ENCODE assay signal across 19 cellular contexts in genomic region chr15:64191971-64192830, GRCh38. TPM values are rescaled to one million over a fixed set of nuclear protein-coding genes. Genes with fewer than 3 reads are reported as not detected.
A peak's percentile ranks its signal among the peaks of the same experiment; 100 is the strongest.
DNase-seq lines count a peak whose midpoint lies in the region; ATAC-seq, FAIRE-seq and TF ChIP-seq lines count a peak whose summit lies in the region.
"Had no signal": no experiment of that assay in that cellular context is flagged by ENCODE, and none has a peak within 500 bp of the region (broad histone marks: within the 10 kb centered on the region; RNA-seq: fewer than 3 reads in every experiment).

No MANE protein-coding gene starts in this region.

- 97% methylated on average over 5 of the region's 5 CpGs for WGBS in HepG2 (ENCODE audit: low lambda C conversion rate)
- WGBS in right lobe of liver (ENCODE audit: insufficient coverage, low coverage, low lambda C conversion rate, missing lambda C conversion rate), result 92% methylated on average over 3 of the region's 5 CpGs
- WGBS in H1 (ENCODE audit: extremely low coverage in 1 of 2, insufficient coverage in 1 of 2, insufficient read length in 1 of 2, insufficient replicate concordance in 2 of 2, low coverage in 1 of 2, low lambda C conversion rate in 2 of 2, missing lambda C conversion rate in 1 of 2), 2 experiments, result 84% methylated on average over 5 of the region's 5 CpGs; no CpG with 5 or more reads in 1 of the 2 experiments

- no peak overlapping the region for H3K9ac ChIP-seq in HepG2 (ENCODE audit: insufficient read depth, low read depth, low read length)
- H3K9ac ChIP-seq in H1 (replicated peaks in 1 of 4; ENCODE audit: extremely low read depth in 1 of 4, low read depth in 3 of 4, low read length in 3 of 4), result no peak overlapping the region

- BruUV-seq in HepG2 (replicated peaks; lab: Mats Ljungman, UMichigan), result no TSS peak

- H3K14ac ChIP-seq in H1 (ENCODE audit: insufficient read length), result no peak overlapping the region

- no peak overlapping the region for H2BK5ac ChIP-seq in H1 (ENCODE audit: low read depth, low read length)

- H3K4me1 ChIP-seq in HepG2 (ENCODE audit: insufficient read depth, low read length) (no peaks in the 10 kb centered on the region), right lobe of liver (no peaks in the 10 kb centered on the region), H1 (replicated peaks in 1 of 4; ENCODE audit: control insufficient read depth in 3 of 4, insufficient read depth in 4 of 4, low read length in 3 of 4) (no peaks in the 10 kb centered on the region)
- H3K4me1 ChIP-seq: Caco-2 had no signal

- TF ChIP-seq POLR2A in HepG2 (IDR thresholded peaks at IDR 0.05; ENCODE audit: insufficient read depth in 1 of 2, low read depth in 2 of 2, low read length in 2 of 2), result no peak
- no peak for TF ChIP-seq POLR2A in right lobe of liver (IDR thresholded peaks at IDR 0.05)
- TF ChIP-seq POLR2A in H1 (IDR thresholded peaks at IDR 0.05; ENCODE audit: control extremely low read depth in 1 of 2, low read depth in 2 of 2, low read length in 2 of 2), result no peak

- POLR2A ChIA-PET in HepG2 (lab: Yijun Ruan, JAX) (no interaction called here), H1 (lab: Charles Lee; ENCODE audit: partially characterized antibody) (interaction anchor here (0.9 kb wide), 1 partner anchor 29 kb away, joined by 3 read pairs; no protein-coding TSS in a partner anchor)

- no peak overlapping the region for H3K4ac ChIP-seq in H1 (replicated peaks; ENCODE audit: insufficient read length, low read depth, low read length)

- no peaks in the 10 kb centered on the region for H3K23me2 ChIP-seq in H1 (ENCODE audit: low read depth, low read length)

- H2AFZ ChIP-seq in HepG2 (ENCODE audit: low read length) (no peak overlapping the region), H1 (ENCODE audit: low read length) (no peak overlapping the region)

- no peak overlapping the region for H3K56ac ChIP-seq in H1 (replicated peaks; ENCODE audit: insufficient read length, low read depth, low read length)

- no peak overlapping the region for H3K18ac ChIP-seq in H1 (ENCODE audit: extremely low read depth, low read length)

- no peaks in the 10 kb centered on the region for H3K79me2 ChIP-seq in HepG2 (ENCODE audit: insufficient read depth, low read length)
- H3K79me2 ChIP-seq in H1 (ENCODE audit: control insufficient read depth in 1 of 2, insufficient read depth in 2 of 2, low read length in 2 of 2), result no peaks in the 10 kb centered on the region

- no peak overlapping the region for H4K91ac ChIP-seq in H1 (replicated peaks; ENCODE audit: insufficient read length, low read length)

- H2AK5ac ChIP-seq in H1 (ENCODE audit: low read depth, low read length), result no peak overlapping the region

- H4K20me1 ChIP-seq in HepG2 (ENCODE audit: insufficient read depth, low read length), result no peaks in the 10 kb centered on the region
- no peaks in the 10 kb centered on the region for H4K20me1 ChIP-seq in H1 (replicated peaks in 1 of 2; ENCODE audit: control insufficient read depth in 1 of 2, insufficient read depth in 2 of 2, low read length in 2 of 2)

- H3K23ac ChIP-seq in H1 (ENCODE audit: insufficient read length), result no peak overlapping the region

- TF ChIP-seq CTCF in HepG2 (CRISPR knock-in tag; IDR thresholded peaks at IDR 0.05) (no peak), right lobe of liver (IDR thresholded peaks at IDR 0.05) (no peak), H1 (IDR thresholded peaks at IDR 0.05; ENCODE audit: control extremely low read depth in 1 of 3, insufficient read depth in 1 of 3, low read depth in 1 of 3, low read length in 3 of 3) (no peak)

- no peaks in the 10 kb centered on the region for H3K9me3 ChIP-seq in HepG2 (ENCODE audit: low read length)
- H3K9me3 ChIP-seq in right lobe of liver, result no peaks in the 10 kb centered on the region
- no peaks in the 10 kb centered on the region for H3K9me3 ChIP-seq in H1 (ENCODE audit: insufficient read depth in 2 of 2, low read depth in 1 of 2, low read length in 1 of 2)
- H3K9me3 ChIP-seq: Caco-2, MG63 had no signal

- no peak overlapping the region for H3K27ac ChIP-seq in HepG2 (ENCODE audit: extremely low read length, insufficient read depth, low read length)
- no peak overlapping the region for H3K27ac ChIP-seq in right lobe of liver
- no peak overlapping the region for H3K27ac ChIP-seq in H1 (ENCODE audit: low read depth, low read length)

- H3K79me1 ChIP-seq in H1 (ENCODE audit: low read depth, low read length), result no peaks in the 10 kb centered on the region

- H3K4me2 ChIP-seq in HepG2 (ENCODE audit: low read depth, low read length) (no peak overlapping the region), H1 (ENCODE audit: insufficient read depth in 1 of 2, low read depth in 2 of 2, low read length in 2 of 2) (no peak overlapping the region)

- H3K36me3 ChIP-seq in HepG2 (replicated peaks in 1 of 2; ENCODE audit: control insufficient read depth in 1 of 2, insufficient read depth in 2 of 2, low read length in 2 of 2) (peaks cover 1 to 8% of the 10 kb centered on the region in 2 experiments; a peak in 4 of 5 replicates), right lobe of liver (peaks cover 0 to 2% (median 0%) of the 10 kb centered on the region in 4 donors), H1 (ENCODE audit: control insufficient read depth in 2 of 4, insufficient read depth in 4 of 4, low read length in 3 of 4) (no peaks in the 10 kb centered on the region)

- ATAC-seq in HepG2 (no peak), right lobe of liver (no peak), GM21447 (IDR thresholded peaks at IDR 0.05; ENCODE audit: unreplicated experiment) (no peak), GM19467 (IDR thresholded peaks at IDR 0.05; ENCODE audit: unreplicated experiment) (no peak), GM21723 (IDR thresholded peaks at IDR 0.05; ENCODE audit: unreplicated experiment) (no peak)
- ATAC-seq: HCT116 had no signal

- intact Hi-C loops in HepG2 (cut with micrococcal nuclease; ENCODE audit: unreplicated experiment), result no loop called here
- intact Hi-C loops in right lobe of liver (cut with DNase I), result no loop called here

- H2BK120ac ChIP-seq in H1 (replicated peaks; ENCODE audit: low read depth, low read length), result no peak overlapping the region

- no peak overlapping the region for H3K4me3 ChIP-seq in HepG2 (replicated peaks in 1 of 3; ENCODE audit: insufficient read depth in 1 of 3, low read depth in 2 of 3, low read length in 3 of 3)
- no peak overlapping the region for H3K4me3 ChIP-seq in right lobe of liver
- H3K4me3 ChIP-seq in H1 (ENCODE audit: extremely low read depth in 1 of 4, insufficient read depth in 2 of 4, low read depth in 3 of 4, low read length in 4 of 4), result no peak overlapping the region
- H3K4me3 ChIP-seq: MG63 had no signal

- TF ChIP-seq EP300 in HepG2 (IDR thresholded peaks at IDR 0.05; ENCODE audit: low read depth in 2 of 2, low read length in 2 of 2) (no peak), HepG2 (CRISPR knock-in tag; IDR thresholded peaks at IDR 0.05; ENCODE audit: borderline replicate concordance) (no peak), H1 (IDR thresholded peaks at IDR 0.05; ENCODE audit: borderline replicate concordance in 1 of 2, low read depth in 2 of 2, low read length in 2 of 2) (no peak)

- no peak for TF ChIP-seq RAD21 in HepG2 (CRISPR knock-in tag; IDR thresholded peaks at IDR 0.05)
- TF ChIP-seq RAD21 in H1 (IDR thresholded peaks at IDR 0.05 in 1 of 2, conservative IDR thresholded peaks at IDR 0.05 in 1 of 2; ENCODE audit: low read depth in 2 of 2, low read length in 2 of 2), result no peak

- H4K8ac ChIP-seq in H1 (ENCODE audit: extremely low read depth, insufficient read depth, low read length), result no peak overlapping the region

- in situ Hi-C loops in HepG2 (cut with HindIII; ENCODE audit: extremely low pct_ligation_motif_present, low pct_unique_long_range_greater_than_20kb), result no loop called here

- DNase-seq in HepG2 (ENCODE audit: low spot score), result no peak
- DNase-seq in right lobe of liver, result no peak
- peak; percentile 88 for DNase-seq in NCI-H524 treated with DMSO at 0.1 percent for 48 hours (lab: John Stamatoyannopoulos, UW)
- DNase-seq in H1 (ENCODE audit: low read depth in 1 of 2, low spot score in 2 of 2), result no peak
- DNase-seq in T-helper 2 cell, result no peak
- DNase-seq: Caco-2, DMS53, KG1, MG63, NCI-H1105 treated with DMSO at 0.1 percent for 48 hours, NCI-H2029, SHP77 had no signal

- no peak overlapping the region for H4K5ac ChIP-seq in H1 (ENCODE audit: insufficient read length, low read depth, low read length)

- CTCF ChIA-PET in HepG2 (lab: Yijun Ruan, JAX; ENCODE audit: low intra/inter-chr PET ratio, low total read pairs) (no interaction called here), H1 (lab: Charles Lee; ENCODE audit: partially characterized antibody) (interaction anchor here (1.2 to 2.0 kb wide), 2 partner anchors 14 to 39 kb away, joined by 6 read pairs; no protein-coding TSS in a partner anchor)

- no peak overlapping the region for H2BK12ac ChIP-seq in H1 (ENCODE audit: low read depth, low read length)

- H2BK20ac ChIP-seq in H1 (ENCODE audit: low read length), result no peak overlapping the region

- no peak overlapping the region for H2BK15ac ChIP-seq in H1 (ENCODE audit: low read length)

- FAIRE-seq in HepG2 (lab: Jason Lieb, UNC) (no peak), H1 (lab: Jason Lieb, UNC) (no peak)
- FAIRE-seq: A204.1, HTR-8/SVneo, RCC 7860 had no signal

- H3K27me3 ChIP-seq in HepG2 (ENCODE audit: control insufficient read depth in 1 of 2, insufficient read depth in 2 of 2, low read length in 2 of 2), result no peaks in the 10 kb centered on the region
- H3K27me3 ChIP-seq in right lobe of liver, result no peaks in the 10 kb centered on the region
- no peaks in the 10 kb centered on the region for H3K27me3 ChIP-seq in H1 (replicated peaks in 1 of 4; ENCODE audit: control insufficient read depth in 3 of 4, extremely low read depth in 1 of 4, insufficient read depth in 3 of 4, low read length in 3 of 4)
- H3K27me3 ChIP-seq: MG63 had no signal

RNA-seq across cellular contexts. Expression of gene PPIB, which starts 29.4 kb away (rescaled TPM):
- total RNA-seq in HepG2 (2016; rRNA removed; fragmentation: Illumina TruSeq; extraction: Trizol) (476 and 882 TPM in 2 replicates), right lobe of liver (100 to 1,000 TPM; 276 to 535 (median 474) TPM)
- total RNA-seq in HepG2 (2016; cell fraction: cytosol; rRNA removed; fragmentation: Illumina TruSeq; extraction: Trizol; ENCODE audit: low read depth), result 310 and 329 TPM in 2 replicates
- total RNA-seq in HepG2 (2016; cell fraction: insoluble cytoplasmic fraction; rRNA removed; fragmentation: Illumina TruSeq; extraction: Trizol), result 469 and 893 TPM in 2 replicates
- 263 and 284 TPM in 2 replicates for total RNA-seq in HepG2 (2016; cell fraction: membrane; rRNA removed; fragmentation: Illumina TruSeq; extraction: Trizol)
- total RNA-seq in HepG2 (2016; cell fraction: nucleus; rRNA removed; fragmentation: Illumina TruSeq; extraction: Trizol), result 653 and 716 TPM in 2 replicates
- polyA plus RNA-seq in HepG2 (2011; rRNA removed) (720 and 780 TPM in 2 replicates), H1 (2011; rRNA removed) (513 and 579 TPM in 2 replicates)
- 860 and 980 TPM in 2 replicates for polyA plus RNA-seq in HepG2 (2011; cell fraction: cytosol; rRNA removed)
- polyA plus RNA-seq in HepG2 (2011; cell fraction: nucleus; rRNA removed), result 242 and 249 TPM in 2 replicates
- 536 and 675 TPM in 2 replicates for polyA plus RNA-seq in HepG2 (2012)
- 356 and 376 TPM in 2 replicates for polyA plus RNA-seq in HepG2 (2016; cell fraction: cytosol; fragmentation: Illumina TruSeq; extraction: Trizol; ENCODE audit: low read depth)
- 548 and 588 TPM in 2 replicates for polyA plus RNA-seq in HepG2 (2016; cell fraction: insoluble cytoplasmic fraction; fragmentation: Illumina TruSeq; extraction: Trizol; ENCODE audit: low read depth)
- 269 and 288 TPM in 2 replicates for polyA plus RNA-seq in HepG2 (2016; cell fraction: membrane; fragmentation: Illumina TruSeq; extraction: Trizol; ENCODE audit: low read depth)
- 1,346 and 1,446 TPM in 2 replicates for polyA plus RNA-seq in HepG2 (2016; cell fraction: nucleus; fragmentation: Illumina TruSeq; extraction: Trizol; ENCODE audit: insufficient read depth, low read depth)
- polyA minus RNA-seq in HepG2 (2011; rRNA and poly(A)+ RNA removed; ENCODE audit: low replicate concordance), result 378 and 425 TPM in 2 replicates
- 221 and 246 TPM in 2 replicates for polyA minus RNA-seq in HepG2 (2011; cell fraction: cytosol; rRNA and poly(A)+ RNA removed)
- 88.7 and 104 TPM in 2 replicates for polyA minus RNA-seq in HepG2 (2011; cell fraction: nucleus; rRNA and poly(A)+ RNA removed)
- 558 and 571 TPM in 2 replicates for total RNA-seq in H1 (2021; fragmentation: NEBNext Ultra II Directional; extraction: Animal tissue kit (Norgen Biotek cat#: 25700))
- polyA plus RNA-seq in H1 (2011; cell fraction: cytosol; rRNA removed), result 573 TPM
- 317 TPM for polyA plus RNA-seq in H1 (2011; cell fraction: nucleus; rRNA removed)
- 555 to 692 TPM (median 653 TPM) in 4 replicates for polyA plus RNA-seq in H1 (2012, experiment 1 of 2)
- polyA plus RNA-seq in H1 (2012, experiment 2 of 2), result 698 TPM
- polyA plus RNA-seq in H1 (2013, experiment 1 of 2), result 916 TPM
- 1,215 TPM for polyA plus RNA-seq in H1 (2013, experiment 2 of 2)
- 171 and 182 TPM in 2 replicates for polyA minus RNA-seq in H1 (2011; rRNA and poly(A)+ RNA removed)
- polyA minus RNA-seq in H1 (2011; cell fraction: cytosol; rRNA and poly(A)+ RNA removed), result 175 TPM
- 87.3 TPM for polyA minus RNA-seq in H1 (2011; cell fraction: nucleus; rRNA and poly(A)+ RNA removed)

RNA-seq across cellular contexts. Expression of gene SNX22, which starts 40.7 kb away (rescaled TPM):
- total RNA-seq in HepG2 (2016; rRNA removed; fragmentation: Illumina TruSeq; extraction: Trizol) (3.1 and 5.5 TPM in 2 replicates), right lobe of liver (1 to 10 TPM in 5 of 6 experiments, under 1 TPM in 1; 0.43 to 4.2 (median 1.6) TPM)
- 1.2 TPM in 2 replicates for total RNA-seq in HepG2 (2016; cell fraction: cytosol; rRNA removed; fragmentation: Illumina TruSeq; extraction: Trizol; ENCODE audit: low read depth)
- 3.8 and 4.8 TPM in 2 replicates for total RNA-seq in HepG2 (2016; cell fraction: insoluble cytoplasmic fraction; rRNA removed; fragmentation: Illumina TruSeq; extraction: Trizol)
- total RNA-seq in HepG2 (2016; cell fraction: membrane; rRNA removed; fragmentation: Illumina TruSeq; extraction: Trizol), result 1.7 and 2.0 TPM in 2 replicates
- total RNA-seq in HepG2 (2016; cell fraction: nucleus; rRNA removed; fragmentation: Illumina TruSeq; extraction: Trizol), result 5.3 and 5.7 TPM in 2 replicates
- polyA plus RNA-seq in HepG2 (2011; rRNA removed) (2.3 and 2.4 TPM in 2 replicates), H1 (2011; rRNA removed) (4.9 and 7.5 TPM in 2 replicates)
- 1.00 and 1.3 TPM in 2 replicates for polyA plus RNA-seq in HepG2 (2011; cell fraction: cytosol; rRNA removed)
- 10.3 and 12.4 TPM in 2 replicates for polyA plus RNA-seq in HepG2 (2011; cell fraction: nucleus; rRNA removed)
- 2.3 and 2.6 TPM in 2 replicates for polyA plus RNA-seq in HepG2 (2012)
- polyA plus RNA-seq in HepG2 (2016; cell fraction: cytosol; fragmentation: Illumina TruSeq; extraction: Trizol; ENCODE audit: low read depth), result 1.4 TPM in 2 replicates
- 3.3 and 4.2 TPM in 2 replicates for polyA plus RNA-seq in HepG2 (2016; cell fraction: insoluble cytoplasmic fraction; fragmentation: Illumina TruSeq; extraction: Trizol; ENCODE audit: low read depth)
- polyA plus RNA-seq in HepG2 (2016; cell fraction: membrane; fragmentation: Illumina TruSeq; extraction: Trizol; ENCODE audit: low read depth), result 1.9 and 2.2 TPM in 2 replicates
- 11.9 and 12.0 TPM in 2 replicates for polyA plus RNA-seq in HepG2 (2016; cell fraction: nucleus; fragmentation: Illumina TruSeq; extraction: Trizol; ENCODE audit: insufficient read depth, low read depth)
- 0.68 and 5.4 TPM in 2 replicates for polyA minus RNA-seq in HepG2 (2011; rRNA and poly(A)+ RNA removed; ENCODE audit: low replicate concordance)
- polyA minus RNA-seq in HepG2 (2011; cell fraction: cytosol; rRNA and poly(A)+ RNA removed), result 0.40 and 1.1 TPM in 2 replicates
- 7.0 TPM in 2 replicates for polyA minus RNA-seq in HepG2 (2011; cell fraction: nucleus; rRNA and poly(A)+ RNA removed)
- 4.9 and 5.1 TPM in 2 replicates for total RNA-seq in H1 (2021; fragmentation: NEBNext Ultra II Directional; extraction: Animal tissue kit (Norgen Biotek cat#: 25700))
- 4.8 TPM for polyA plus RNA-seq in H1 (2011; cell fraction: cytosol; rRNA removed)
- 22.3 TPM for polyA plus RNA-seq in H1 (2011; cell fraction: nucleus; rRNA removed)
- polyA plus RNA-seq in H1 (2012, experiment 1 of 2), result 6.0 to 7.3 TPM (median 6.5 TPM) in 4 replicates
- 3.8 TPM for polyA plus RNA-seq in H1 (2012, experiment 2 of 2)
- 3.7 TPM for polyA plus RNA-seq in H1 (2013, experiment 1 of 2)
- polyA plus RNA-seq in H1 (2013, experiment 2 of 2), result 3.7 TPM
- 5.5 and 6.7 TPM in 2 replicates for polyA minus RNA-seq in H1 (2011; rRNA and poly(A)+ RNA removed)
- 3.9 TPM for polyA minus RNA-seq in H1 (2011; cell fraction: cytosol; rRNA and poly(A)+ RNA removed)
- 13.7 TPM for polyA minus RNA-seq in H1 (2011; cell fraction: nucleus; rRNA and poly(A)+ RNA removed)

Comparison
In these comparisons a context has a peak if more than half of its experiments do, and no peak if none do; other contexts are left out.
1. Of the 41 proteins assayed by ChIP-seq in both HepG2 and H1: peak only in HepG2: none; only in H1: none; in both: CEBPB; in neither: 40.